ENCODE assay signal across 8 cellular contexts in the genomic region with DNA sequence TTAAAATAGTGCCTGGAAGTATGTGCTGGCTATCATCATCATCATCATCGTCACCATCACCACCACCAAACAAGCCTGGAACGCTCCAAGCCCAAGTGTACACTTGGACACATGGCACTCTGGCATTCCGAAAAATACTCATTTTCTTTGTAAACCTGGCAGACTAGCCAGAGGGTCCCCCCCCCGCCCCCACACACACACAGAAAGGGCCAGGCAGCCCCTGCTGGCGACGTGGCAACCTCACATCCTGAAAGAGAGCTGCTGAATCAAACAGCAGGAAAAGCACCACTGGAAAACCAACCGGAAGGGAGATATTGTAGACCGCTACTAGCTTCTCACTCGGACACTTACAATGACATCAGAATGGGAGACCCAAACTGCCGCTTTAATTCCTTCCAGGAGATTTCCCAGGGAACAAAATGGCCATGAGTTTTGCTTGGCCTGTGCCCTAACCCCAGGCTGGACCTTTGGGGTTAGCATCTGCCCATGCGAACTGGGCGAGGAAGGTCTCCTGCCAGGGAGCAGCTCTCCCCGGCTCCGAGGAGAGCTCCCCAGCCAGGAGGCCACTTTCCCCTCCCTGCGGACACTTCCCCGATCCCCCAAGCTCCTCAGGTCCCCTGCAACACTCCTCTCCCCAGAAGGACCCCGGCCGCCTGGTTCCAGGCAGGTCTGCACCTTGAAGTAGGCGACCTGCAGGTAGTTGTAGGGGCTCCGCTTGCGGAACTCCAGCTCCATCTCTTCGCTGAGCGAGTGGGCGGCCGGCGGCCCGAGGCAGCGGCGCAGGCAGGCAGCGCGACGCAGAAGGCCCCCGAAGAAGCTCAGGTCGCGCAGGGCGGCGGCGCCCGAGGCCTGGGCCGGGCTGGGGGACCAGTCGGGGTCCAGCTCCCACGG. TPM values are rescaled to one million over a fixed set of nuclear protein-coding genes. Genes with fewer than 3 reads are reported as not detected.
A peak's percentile ranks its signal among the peaks of the same experiment; 100 is the strongest.
DNase-seq lines count a peak whose midpoint lies in the region; FAIRE-seq and TF ChIP-seq lines count a peak whose summit lies in the region.

No MANE protein-coding gene starts in this region.

- H3F3A ChIP-seq in SK-N-SH (replicated peaks; ENCODE audit: insufficient read depth): peaks cover 14% of the 10 kb centered on the region

- TF ChIP-seq CTCF in GM10248 (IDR thresholded peaks at IDR 0.05; ENCODE audit: control extremely low read depth, extremely low read depth, low read depth, missing control alignments): peak; percentile 30
- TF ChIP-seq CTCF in H9 (conservative IDR thresholded peaks at IDR 0.05): peak; percentile 64
- peak; percentile 69 for TF ChIP-seq CTCF in SK-N-SH (IDR thresholded peaks at IDR 0.05)
- peak; percentile 26 for TF ChIP-seq CTCF in kidney (IDR thresholded peaks at IDR 0.05; ENCODE audit: borderline replicate concordance, extremely low read depth, insufficient read depth)

- H3K36me3 ChIP-seq in SK-N-SH (replicated peaks in 1 of 2; ENCODE audit: control insufficient read depth in 1 of 2, insufficient read depth in 2 of 2, low read length in 1 of 2) (peaks cover 12 to 19% of the 10 kb centered on the region in 2 experiments), kidney (ENCODE audit: control insufficient read depth in 1 of 2, insufficient read depth in 2 of 2, low read length in 2 of 2) (no peaks in the 10 kb centered on the region)

- peak; percentile 53 for DNase-seq in GM10248 (ENCODE audit: extremely low spot score)
- peak; percentile 62 for DNase-seq in H9
- peak; percentile 47 to 67 for DNase-seq in Kasumi-1 (lab: John Stamatoyannopoulos, UW)
- peak; percentile 79 for DNase-seq in SK-N-SH
- peak; percentile 31 for DNase-seq in brain pericyte (ENCODE audit: low read depth, low spot score)
- DNase-seq in kidney: no peak
- peak; percentile 69 for DNase-seq in stimulated activated CD4-positive, alpha-beta T cell treated with anti-CD3 and anti-CD28 coated beads, Interleukin-15, amount 100 ng/mL, for 24 hours
- no peak for DNase-seq in frontal cortex (ENCODE audit: low spot score in 2 of 2)

- H3T11ph ChIP-seq in H9 (ENCODE audit: low read length): no peak overlapping the region

- H3K4me1 ChIP-seq in H9 (ENCODE audit: insufficient read depth, low read length) (no peaks in the 10 kb centered on the region), SK-N-SH (ENCODE audit: control insufficient read depth in 1 of 2, insufficient read depth in 2 of 2, low read depth in 1 of 2, low read length in 1 of 2) (peaks cover 4 to 12% of the 10 kb centered on the region in 2 experiments; a peak in 2 of 4 replicates), kidney (ENCODE audit: control insufficient read depth in 1 of 2, insufficient read depth in 1 of 2, low read depth in 1 of 2, low read length in 2 of 2) (peaks cover 0 to 8% of the 10 kb centered on the region in 2 donors)

- no peak overlapping the region for H2BK15ac ChIP-seq in H9 (ENCODE audit: low read depth, low read length)

- no peak overlapping the region for H2BK12ac ChIP-seq in H9 (ENCODE audit: insufficient read length, low read depth, low read length)

- no peak overlapping the region for H2BK5ac ChIP-seq in H9 (ENCODE audit: insufficient read length, low read length)

- TF ChIP-seq RAD21 in SK-N-SH (IDR thresholded peaks at IDR 0.05; ENCODE audit: low read length): peak; percentile 51

- no peak for TF ChIP-seq EP300 in SK-N-SH (IDR thresholded peaks at IDR 0.05; ENCODE audit: borderline replicate concordance in 1 of 2, low read depth in 1 of 2, low read length in 1 of 2)

- peak overlapping the region in 2 of 3 experiments; percentile 6 to 87; a peak in 3 of 7 replicates for H3K27ac Mint-ChIP-seq in H9

- no peak overlapping the region for H3K4me3 Mint-ChIP-seq in H9

- peaks cover 7% of the 10 kb centered on the region for H3K23me2 ChIP-seq in H9 (ENCODE audit: insufficient read length, low read depth, low read length, poor library complexity, severe bottlenecking)

- no peak for FAIRE-seq in kidney (lab: Jason Lieb, UNC)
- no peak for FAIRE-seq in frontal cortex (lab: Jason Lieb, UNC)

- no peak overlapping the region for H2BK20ac ChIP-seq in H9 (ENCODE audit: low read depth, low read length, poor library complexity, severe bottlenecking)

- no CpG with 5 or more reads among the region's 42 CpGs for WGBS in H9 (ENCODE audit: extremely low coverage, insufficient read length, low lambda C conversion rate)
- WGBS in SK-N-SH (ENCODE audit: low lambda C conversion rate): 0% methylated on average over 24 of the region's 42 CpGs

- H3K4me2 ChIP-seq in H9 (ENCODE audit: insufficient read depth, insufficient read length, low read length) (peak overlapping the region; percentile 95), SK-N-SH (peak overlapping the region; percentile 87)

- H3K9ac ChIP-seq in H9 (ENCODE audit: extremely low read depth, insufficient read length, low read length) (peak overlapping the region; percentile 71), SK-N-SH (peak overlapping the region; percentile 88), kidney (ENCODE audit: low read length in 2 of 2) (peak overlapping the region; percentile 66 to 93)

- H3K79me1 ChIP-seq in H9 (ENCODE audit: insufficient read depth, low read depth, low read length, poor library complexity, severe bottlenecking): no peaks in the 10 kb centered on the region

- H3K9me2 ChIP-seq in SK-N-SH: no peaks in the 10 kb centered on the region

- H3K27me3 ChIP-seq in H9 (ENCODE audit: insufficient read depth, low read length): no peaks in the 10 kb centered on the region
- H3K27me3 ChIP-seq in SK-N-SH (ENCODE audit: insufficient read depth): no peaks in the 10 kb centered on the region

- H3K9me3 Mint-ChIP-seq in H9: no peaks in the 10 kb centered on the region

- 0 out of 2 replicates have a peak, but pooled peaks cover 3% of the 10 kb centered on the region for H3K79me2 ChIP-seq in H9 (ENCODE audit: insufficient read depth, low read length)
- H3K79me2 ChIP-seq in SK-N-SH (ENCODE audit: insufficient read depth): peaks cover 89% of the 10 kb centered on the region

- H3K9me3 ChIP-seq in H9 (ENCODE audit: control insufficient read depth, low read depth, low read length): no peaks in the 10 kb centered on the region
- H3K9me3 ChIP-seq in SK-N-SH: no peaks in the 10 kb centered on the region
- no peaks in the 10 kb centered on the region for H3K9me3 ChIP-seq in kidney (ENCODE audit: control insufficient read depth in 1 of 2, low read length in 2 of 2)

- H4K5ac ChIP-seq in H9 (ENCODE audit: insufficient read length, low read depth, low read length): no peak overlapping the region

- H3K4ac ChIP-seq in H9 (ENCODE audit: low read depth, low read length): no peak overlapping the region

- H3K4me3 ChIP-seq in SK-N-SH (ENCODE audit: low read depth in 2 of 2, low read length in 1 of 2): peak overlapping the region; percentile 77 to 91
- peak overlapping the region; percentile 83 to 89 for H3K4me3 ChIP-seq in kidney (ENCODE audit: low read length in 2 of 2)

- CTCF ChIA-PET in GM10248 (lab: Yijun Ruan, JAX): interaction anchor here (0.7 to 6.3 kb wide), 18 partner anchors 8 to 752 kb away, joined by 3 to 59 read pairs (median 4); a partner anchor contains a TSS
- CTCF ChIA-PET in SK-N-SH (lab: Yijun Ruan, JAX): interaction anchor here (0.6 to 10.1 kb wide), 22 partner anchors 9 to 591 kb away, joined by 3 to 75 read pairs (median 4); a partner anchor contains a TSS

- H2AFZ ChIP-seq in H9 (ENCODE audit: low read length): no peak overlapping the region
- H2AFZ ChIP-seq in SK-N-SH (ENCODE audit: low read depth): peak overlapping the region; percentile 68; the same call in 1 of the 2 replicates

- intact Hi-C loops in kidney (cut with DNase I): no loop called here

- H3K4me1 Mint-ChIP-seq in H9: peaks cover 8 to 9% of the 10 kb centered on the region in 2 experiments

- H4K8ac ChIP-seq in H9 (replicated peaks; ENCODE audit: insufficient read length, low read depth, low read length): no peak overlapping the region

- H2BK120ac ChIP-seq in H9 (ENCODE audit: low read depth, low read length, poor library complexity, severe bottlenecking): no peak overlapping the region

- H3K27me3 Mint-ChIP-seq in H9 (ENCODE audit: low read depth): no peaks in the 10 kb centered on the region

- H4K20me1 ChIP-seq in H9 (ENCODE audit: control insufficient read depth, insufficient read depth, insufficient read length): no peaks in the 10 kb centered on the region
- peaks cover 15% of the 10 kb centered on the region for H4K20me1 ChIP-seq in SK-N-SH (ENCODE audit: insufficient read depth)

- peaks cover 8 to 34% (median 25%) of the 10 kb centered on the region in 3 experiments; a peak in 5 of 7 replicates for H3K36me3 Mint-ChIP-seq in H9 (ENCODE audit: insufficient read depth in 1 of 3, low read depth in 3 of 3)

- no peak overlapping the region for H3K18ac ChIP-seq in H9 (ENCODE audit: insufficient read length, low read depth, low read length)

- no peak overlapping the region for H3K23ac ChIP-seq in H9 (ENCODE audit: insufficient read length, low read depth, low read length)

- no peak overlapping the region; the same call in 1 of the 2 replicates for H3K14ac ChIP-seq in H9 (ENCODE audit: insufficient read depth, low read length)

- POLR2A ChIA-PET in GM10248 (lab: Yijun Ruan, JAX) (interaction anchor here (0.5 to 1.4 kb wide), 10 partner anchors 9 to 181 kb away, joined by 3 to 6 read pairs (median 4); a partner anchor contains a TSS), SK-N-SH (lab: Yijun Ruan, JAX) (interaction anchor here (0.6 to 2.0 kb wide), 5 partner anchors 18 to 158 kb away, joined by 3 to 11 read pairs (median 5); a partner anchor contains a TSS)

- H3K27ac ChIP-seq in H9 (ENCODE audit: insufficient read length, low read depth, low read length) (no peak overlapping the region), SK-N-SH (ENCODE audit: low read depth in 2 of 2, low read length in 1 of 2) (peak overlapping the region; percentile 73 to 84), kidney (ENCODE audit: low read depth in 2 of 2, low read length in 2 of 2) (peak overlapping the region; percentile 84 to 85)

- no peak overlapping the region for H3K56ac ChIP-seq in H9 (ENCODE audit: insufficient read length, low read depth, low read length)

- H2AK5ac ChIP-seq in H9 (ENCODE audit: insufficient read length, low read length): no peak overlapping the region

- no peak overlapping the region for H4K91ac ChIP-seq in H9 (ENCODE audit: insufficient read length, low read depth, low read length)

RNA-seq across cellular contexts. Expression of a gene that starts 0.8 kb away (rescaled TPM):
- total RNA-seq in H9 (2021) (43.3 and 47.1 TPM in 2 replicates), kidney (29.7 TPM), frontal cortex (10.6 TPM)
- polyA plus RNA-seq in SK-N-SH (2012; rRNA removed) (64.3 and 66.8 TPM in 2 replicates), kidney (ENCODE audit: insufficient read depth, low read depth, low replicate concordance) (19.0 TPM)
- polyA plus RNA-seq in SK-N-SH (2012; cell fraction: cytosol; rRNA removed): 34.2 and 43.5 TPM in 2 replicates
- 174 and 250 TPM in 2 replicates for polyA plus RNA-seq in SK-N-SH (2012; cell fraction: nucleus; rRNA removed)

RNA-seq across cellular contexts. Expression of a gene that starts 1.0 kb away (rescaled TPM):
- total RNA-seq in H9 (2021) (6.1 and 7.7 TPM in 2 replicates), kidney (7.5 TPM), frontal cortex (13.0 TPM)
- polyA plus RNA-seq in SK-N-SH (2012; rRNA removed) (2.6 and 3.6 TPM in 2 replicates), kidney (ENCODE audit: insufficient read depth, low read depth, low replicate concordance) (14.6 TPM)
- polyA plus RNA-seq in SK-N-SH (2012; cell fraction: cytosol; rRNA removed): 5.1 and 7.3 TPM in 2 replicates
- 1.6 and 4.8 TPM in 2 replicates for polyA plus RNA-seq in SK-N-SH (2012; cell fraction: nucleus; rRNA removed)

RNA-seq across cellular contexts. Expression of a gene that starts 18.7 kb away (rescaled TPM):
- total RNA-seq in H9 (2021): 0.17 and 0.44 TPM in 2 replicates
- polyA plus RNA-seq in SK-N-SH (2012; rRNA removed): 0.05 and 0.08 TPM in 2 replicates
- 0.04 and 0.07 TPM in 2 replicates for polyA plus RNA-seq in SK-N-SH (2012; cell fraction: cytosol; rRNA removed)
- 0.21 and 0.25 TPM in 2 replicates for polyA plus RNA-seq in SK-N-SH (2012; cell fraction: nucleus; rRNA removed)
- total RNA-seq in kidney: 0.22 TPM
- polyA plus RNA-seq in kidney (ENCODE audit: insufficient read depth, low read depth, low replicate concordance): not detected
- total RNA-seq in frontal cortex: 0.41 TPM

RNA-seq across cellular contexts. Expression of a gene that starts 26.0 kb away (rescaled TPM):
- 11.1 and 12.5 TPM in 2 replicates for total RNA-seq in H9 (2021)
- polyA plus RNA-seq in SK-N-SH (2012; rRNA removed): not detected in 2 replicates
- polyA plus RNA-seq in SK-N-SH (2012; cell fraction: cytosol; rRNA removed): not detected in 2 replicates
- polyA plus RNA-seq in SK-N-SH (2012; cell fraction: nucleus; rRNA removed): not detected in 2 replicates
- 23.2 TPM for total RNA-seq in kidney
- polyA plus RNA-seq in kidney (ENCODE audit: insufficient read depth, low read depth, low replicate concordance): 42.5 TPM
- total RNA-seq in frontal cortex: not detected

RNA-seq across cellular contexts. Expression of a gene that starts 50.8 kb away (rescaled TPM):
- total RNA-seq in H9 (2021): 4.3 and 4.5 TPM in 2 replicates
- 10.4 and 13.4 TPM in 2 replicates for polyA plus RNA-seq in SK-N-SH (2012; rRNA removed)
- 9.8 and 10.9 TPM in 2 replicates for polyA plus RNA-seq in SK-N-SH (2012; cell fraction: cytosol; rRNA removed)
- 18.7 and 27.2 TPM in 2 replicates for polyA plus RNA-seq in SK-N-SH (2012; cell fraction: nucleus; rRNA removed)
- 13.3 TPM for total RNA-seq in kidney
- polyA plus RNA-seq in kidney (ENCODE audit: insufficient read depth, low read depth, low replicate concordance): 5.4 TPM
- total RNA-seq in frontal cortex: 3.3 TPM

Comparison
In these comparisons a context has a peak if more than half of its experiments do, and no peak if none do; other contexts are left out.
1. DNase-seq: peak in GM10248 (single experiment), H9 (single experiment), Kasumi-1 (2 of 2), SK-N-SH (single experiment), brain pericyte (single experiment) and stimulated activated CD4-positive, alpha-beta T cell treated with anti-CD3 and anti-CD28 coated beads, Interleukin-15, amount 100 ng/mL, for 24 hours (single experiment); none in kidney (single experiment) and frontal cortex (0 of 2).
2. Peak in every context shown above with its lines, with median percentiles within 50 percentile points of each other: CTCF ChIP-seq and H3K9ac ChIP-seq.